17 cellular contexts compared by ENCODE assay signal in the genomic region with DNA sequence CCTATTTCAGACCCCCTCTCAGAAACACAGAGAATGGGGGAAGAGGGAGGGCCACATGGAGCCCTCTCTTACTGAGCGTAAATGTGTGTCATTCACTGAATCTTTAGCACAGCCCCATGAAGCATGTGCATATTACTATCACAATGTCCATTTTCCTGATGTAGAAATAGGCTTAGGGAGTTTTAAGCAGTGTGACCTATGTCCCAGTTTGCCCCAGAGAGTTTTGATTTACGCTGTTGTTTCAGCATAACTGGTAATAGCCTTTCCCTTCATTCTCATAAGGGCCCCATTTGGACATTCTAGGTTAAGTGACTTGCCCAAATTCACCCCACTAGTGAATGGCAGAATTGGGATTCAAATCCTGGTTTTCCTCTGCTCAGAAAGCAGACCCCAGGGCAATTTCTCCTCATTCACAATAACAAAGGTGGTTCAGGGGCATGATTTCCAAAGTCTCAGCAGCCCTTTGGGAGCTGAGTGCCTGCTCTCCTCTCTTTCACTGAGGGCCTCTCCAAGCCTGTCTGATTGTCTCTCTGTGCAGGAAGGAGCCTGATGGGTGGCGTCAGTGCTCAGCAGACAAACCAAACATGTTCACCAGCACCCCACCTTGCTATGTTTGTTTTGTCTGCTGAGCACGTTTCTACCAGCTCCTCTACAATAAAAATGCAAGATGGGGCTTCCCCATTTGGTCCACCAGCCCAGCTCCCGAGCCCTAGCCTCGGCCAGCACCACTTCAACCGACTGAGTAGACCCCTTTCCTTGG. TPM values are rescaled to one million over a fixed set of nuclear protein-coding genes. Genes with fewer than 3 reads are reported as not detected.
DNase-seq lines count a peak whose midpoint lies in the region; ATAC-seq and TF ChIP-seq lines count a peak whose summit lies in the region.
"Had no signal": no experiment of that assay in that cellular context is flagged by ENCODE, and none has a peak within 500 bp of the region (broad histone marks: within the 10 kb centered on the region; RNA-seq: fewer than 3 reads in every experiment).

No MANE protein-coding gene starts in this region.

- intact Hi-C loops in colonic mucosa (cut with DNase I) (no loop called here), vagina (cut with DNase I) (no loop called here), tibial artery (cut with DNase I; ENCODE audit: low total_unique reads) (no loop called here)
- intact Hi-C loops in CD8-positive, alpha-beta T cell (cut with DNase I, micrococcal nuclease) = no loop called here

- H3K27ac ChIP-seq in 22Rv1 (peak overlapping the region; percentile 64), colonic mucosa (peak overlapping the region; percentile 89), vagina (no peak overlapping the region), tibial artery (peak overlapping the region in 1 of 2 donors; percentile 30)
- H3K27ac ChIP-seq in CD8-positive, alpha-beta T cell (ENCODE audit: low read depth, low read length) = no peak overlapping the region
- H3K27ac ChIP-seq: SK-N-MC had no signal

- DNase-seq in HT-29 (ENCODE audit: low spot score) = peak; percentile 53
- peak; percentile 70 for DNase-seq in colonic mucosa
- DNase-seq in neural crest cell (ENCODE audit: low read depth, low spot score) = no peak
- DNase-seq in CD8-positive, alpha-beta T cell = no peak
- DNase-seq in vagina (ENCODE audit: extremely low spot score in 2 of 2) = no peak
- no peak for DNase-seq in RPMI8226
- no peak for DNase-seq in tibial artery
- DNase-seq: activated CD8-positive, alpha-beta T cell treated with anti-CD3 and anti-CD28 coated beads for 36 hours; adrenal gland; COR-L47; immature natural killer cell; Karpas-422; stimulated activated CD4-positive, alpha-beta T cell treated with anti-CD3 and anti-CD28 coated beads, Interleukin-12 subunit alpha, Interleukin-12 subunit beta, amount 100 ng/mL, for 4 hours had no signal

- H3K4me3 ChIP-seq in colonic mucosa (no peak overlapping the region), vagina (no peak overlapping the region), tibial artery (no peak overlapping the region)
- no peak overlapping the region for H3K4me3 ChIP-seq in CD8-positive, alpha-beta T cell (ENCODE audit: low read depth, low read length)
- H3K4me3 ChIP-seq: adrenal gland, SK-N-MC had no signal

- H3K36me3 ChIP-seq in colonic mucosa (no peaks in the 10 kb centered on the region), vagina (no peaks in the 10 kb centered on the region), tibial artery (no peaks in the 10 kb centered on the region)
- H3K36me3 ChIP-seq in CD8-positive, alpha-beta T cell (ENCODE audit: insufficient read depth, low read length) = no peaks in the 10 kb centered on the region
- H3K36me3 ChIP-seq: adrenal gland had no signal

- H3K9me3 ChIP-seq in colonic mucosa (no peaks in the 10 kb centered on the region), vagina (no peaks in the 10 kb centered on the region), tibial artery (no peaks in the 10 kb centered on the region)
- H3K9me3 ChIP-seq in CD8-positive, alpha-beta T cell (ENCODE audit: low read length) = no peaks in the 10 kb centered on the region
- H3K9me3 ChIP-seq: adrenal gland had no signal

- peak overlapping the region; percentile 27 for H3K27ac Mint-ChIP-seq in neural crest cell (ENCODE audit: unreplicated experiment)
- H3K27ac Mint-ChIP-seq in CD8-positive, alpha-beta T cell = no peak overlapping the region
- H3K27ac Mint-ChIP-seq: activated CD8-positive, alpha-beta T cell treated with anti-CD3 and anti-CD28 coated beads for 36 hours; immature natural killer cell had no signal

- peak overlapping the region; percentile 30 to 67 for H3K9ac ChIP-seq in colonic mucosa (ENCODE audit: low read depth in 2 of 2, low read length in 2 of 2)

- peaks cover 16% of the 10 kb centered on the region for H3K4me1 Mint-ChIP-seq in neural crest cell
- no peaks in the 10 kb centered on the region for H3K4me1 Mint-ChIP-seq in CD8-positive, alpha-beta T cell (ENCODE audit: low read depth)

- CTCF ChIA-PET in CD8-positive, alpha-beta T cell (lab: Charles Lee) = interaction anchor here (0.6 to 1.1 kb wide), 6 partner anchors 26 to 751 kb away, joined by 3 to 5 read pairs (median 3); no protein-coding TSS in a partner anchor

- no peak for TF ChIP-seq POLR2A in vagina (IDR thresholded peaks at IDR 0.05)

- H3K27me3 Mint-ChIP-seq in neural crest cell (ENCODE audit: low read depth) = no peaks in the 10 kb centered on the region
- H3K27me3 Mint-ChIP-seq in CD8-positive, alpha-beta T cell (ENCODE audit: low read depth) = peaks cover 15% of the 10 kb centered on the region

- POLR2A ChIA-PET in CD8-positive, alpha-beta T cell (lab: Charles Lee) = no interaction called here

- H3K36me3 Mint-ChIP-seq in neural crest cell (ENCODE audit: low read depth) = no peaks in the 10 kb centered on the region
- no peaks in the 10 kb centered on the region for H3K36me3 Mint-ChIP-seq in CD8-positive, alpha-beta T cell

- H3K27me3 ChIP-seq in colonic mucosa (no peaks in the 10 kb centered on the region), vagina (no peaks in the 10 kb centered on the region), tibial artery (no peaks in the 10 kb centered on the region)
- no peaks in the 10 kb centered on the region for H3K27me3 ChIP-seq in CD8-positive, alpha-beta T cell (ENCODE audit: insufficient read depth, low read length)
- H3K27me3 ChIP-seq: adrenal gland had no signal

- ATAC-seq in CD8-positive, alpha-beta T cell = no peak
- ATAC-seq: activated CD8-positive, alpha-beta T cell treated with anti-CD3 and anti-CD28 coated beads for 36 hours had no signal

- no peak for TF ChIP-seq CTCF in 22Rv1 (IDR thresholded peaks at IDR 0.05)
- TF ChIP-seq CTCF in colonic mucosa (IDR thresholded peaks at IDR 0.05) = no peak
- no peak for TF ChIP-seq CTCF in neural crest cell (conservative IDR thresholded peaks at IDR 0.05)
- TF ChIP-seq CTCF in CD8-positive, alpha-beta T cell (IDR thresholded peaks at IDR 0.05) = no peak
- no peak for TF ChIP-seq CTCF in vagina (IDR thresholded peaks at IDR 0.05)
- TF ChIP-seq CTCF in tibial artery (IDR thresholded peaks at IDR 0.05) = no peak

- H3K4me1 ChIP-seq in colonic mucosa (peaks cover 14% of the 10 kb centered on the region), vagina (no peaks in the 10 kb centered on the region), tibial artery (peaks cover 0 to 32% (median 14%) of the 10 kb centered on the region in 4 donors)
- H3K4me1 ChIP-seq in CD8-positive, alpha-beta T cell (ENCODE audit: insufficient read depth, low read length) = no peaks in the 10 kb centered on the region

- peaks cover 6% of the 10 kb centered on the region for H3K9me3 Mint-ChIP-seq in neural crest cell
- H3K9me3 Mint-ChIP-seq in CD8-positive, alpha-beta T cell = no peaks in the 10 kb centered on the region

- H3K4me3 Mint-ChIP-seq in neural crest cell = no peak overlapping the region
- no peak overlapping the region for H3K4me3 Mint-ChIP-seq in CD8-positive, alpha-beta T cell
- H3K4me3 Mint-ChIP-seq: activated CD8-positive, alpha-beta T cell treated with anti-CD3 and anti-CD28 coated beads for 36 hours; immature natural killer cell had no signal

RNA-seq across cellular contexts. Expression of a gene that starts 25.2 kb away (rescaled TPM):
- not detected in 2 replicates for total RNA-seq in HT-29 (2014; rRNA removed; shearing (Covaris generic))
- total RNA-seq in colonic mucosa (not detected), neural crest cell (not detected in 2 replicates), vagina (not detected)
- total RNA-seq in CD8-positive, alpha-beta T cell = not detected
- total RNA-seq: activated CD8-positive, alpha-beta T cell treated with anti-CD3 and anti-CD28 coated beads for 36 hours; cerebellum; mesenteric fat pad had no signal

RNA-seq across cellular contexts. Expression of a gene that starts 47.4 kb away (rescaled TPM):
- total RNA-seq in HT-29 (2014; rRNA removed; shearing (Covaris generic)) = not detected in 2 replicates
- under 1 TPM; 0.20 to 0.74 TPM for total RNA-seq in colonic mucosa
- 22.2 and 22.5 TPM in 2 replicates for total RNA-seq in neural crest cell
- total RNA-seq in CD8-positive, alpha-beta T cell = not detected
- total RNA-seq in vagina = 0.49 TPM
- total RNA-seq: activated CD8-positive, alpha-beta T cell treated with anti-CD3 and anti-CD28 coated beads for 36 hours had no signal

Comparison
In these comparisons a context has a peak if more than half of its experiments do, and no peak if none do; other contexts are left out.
1. H3K27ac ChIP-seq: peak in 22Rv1 (single experiment) and colonic mucosa (single experiment); none in CD8-positive, alpha-beta T cell (single experiment) and vagina (single experiment).
2. DNase-seq: peak in HT-29 (single experiment) and colonic mucosa (single experiment); none in neural crest cell (single experiment), CD8-positive, alpha-beta T cell (0 of 7), vagina (0 of 2), RPMI8226 (single experiment) and tibial artery (0 of 2).
3. RNA of a gene that starts 47.4 kb away (total RNA-seq): 22.2 to 22.5 TPM in neural crest cell; 0.20 to 0.74 TPM in colonic mucosa, 0.49 TPM in vagina (single experiment), not detected in CD8-positive, alpha-beta T cell and not detected in HT-29; every median in the first group is over 10 times any median in the second.